Comparison of ENCODE assay signal across 14 cellular contexts in the genomic region with DNA sequence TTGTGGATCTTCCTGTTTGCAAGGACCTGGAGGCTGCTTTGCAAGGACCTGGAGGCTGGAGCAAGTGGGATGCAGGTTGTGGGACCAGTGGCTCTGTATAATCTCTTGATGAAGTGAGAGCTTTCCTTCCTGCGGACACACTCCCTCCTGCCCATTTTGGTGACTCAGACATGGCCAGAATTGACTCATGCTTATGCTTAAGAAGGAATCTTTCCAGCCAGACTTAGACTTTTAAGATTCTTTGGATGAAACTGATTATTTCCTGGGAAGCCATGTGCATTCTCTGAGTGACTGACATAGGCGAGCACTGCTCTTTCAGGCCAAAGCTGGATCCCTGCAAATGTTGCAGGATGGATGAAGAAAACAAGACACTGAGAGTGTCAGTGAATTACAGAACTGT.
DNase-seq lines count a peak whose midpoint lies in the region; ATAC-seq, FAIRE-seq and TF ChIP-seq lines count a peak whose summit lies in the region.
"Had no signal": no experiment of that assay in that cellular context is flagged by ENCODE, and none has a peak within 500 bp of the region (broad histone marks: within the 10 kb centered on the region; RNA-seq: fewer than 3 reads in every experiment).

No MANE protein-coding gene starts in this region.

- ATAC-seq in PC-3 (peak; percentile 72), GM19328 (IDR thresholded peaks at IDR 0.05; ENCODE audit: unreplicated experiment) (no peak), GM21515 (IDR thresholded peaks at IDR 0.05; ENCODE audit: unreplicated experiment) (no peak)
- ATAC-seq: gastroesophageal sphincter, lower lobe of right lung, WTC11 had no signal

- H4K20me1 ChIP-seq in PC-3 (ENCODE audit: low read length): no peaks in the 10 kb centered on the region
- H4K20me1 ChIP-seq in endothelial cell of umbilical vein (replicated peaks; ENCODE audit: control insufficient read depth, extremely low read depth, insufficient read depth, low read length): no peaks in the 10 kb centered on the region

- no TSS peak for BruUV-seq in PC-3 (replicated peaks; lab: Mats Ljungman, UMichigan)
- BruUV-seq in endothelial cell of umbilical vein (replicated peaks; lab: Mats Ljungman, UMichigan): no TSS peak

- H3K9ac ChIP-seq in PC-3 (ENCODE audit: low read length): peak overlapping the region; percentile 24; the same call in 1 of the 2 replicates
- no peak overlapping the region for H3K9ac ChIP-seq in endothelial cell of umbilical vein (replicated peaks; ENCODE audit: extremely low read depth, insufficient read depth, low read length)

- TF ChIP-seq CTCF in PC-3 (conservative IDR thresholded peaks at IDR 0.05; ENCODE audit: low read depth, low read length) (no peak), endothelial cell of umbilical vein (IDR thresholded peaks at IDR 0.05; ENCODE audit: extremely low read depth in 1 of 2, insufficient read depth in 1 of 2, low read depth in 1 of 2, low read length in 2 of 2) (no peak)

- H2AFZ ChIP-seq in PC-3 (ENCODE audit: low read length): no peak overlapping the region
- H2AFZ ChIP-seq in endothelial cell of umbilical vein (ENCODE audit: low read depth, low read length): no peak overlapping the region

- FAIRE-seq in endothelial cell of umbilical vein (lab: Jason Lieb, UNC): peak; percentile 96

- no peaks in the 10 kb centered on the region for H3K9me1 ChIP-seq in endothelial cell of umbilical vein (replicated peaks; ENCODE audit: control insufficient read depth, extremely low read depth, insufficient read depth, low read length)

- POLR2A ChIA-PET in PC-3 (lab: Charles Lee; ENCODE audit: unreplicated experiment) (no interaction called here), endothelial cell of umbilical vein (lab: Charles Lee) (no interaction called here)

- no peaks in the 10 kb centered on the region for H3K27me3 ChIP-seq in PC-3 (ENCODE audit: low read length)
- no peaks in the 10 kb centered on the region for H3K27me3 ChIP-seq in endothelial cell of umbilical vein (ENCODE audit: control insufficient read depth in 2 of 2, insufficient read depth in 2 of 2, low read length in 2 of 2)
- H3K27me3 ChIP-seq: gastroesophageal sphincter, ovary had no signal

- dilution Hi-C loops in endothelial cell of umbilical vein (cut with MboI; ENCODE audit: extremely low pct_ligation_motif_present, low sequenced_read_pairs): no loop called here

- no peaks in the 10 kb centered on the region for H3F3A ChIP-seq in PC-3 (ENCODE audit: low read length, unreplicated experiment)

- H3K27ac ChIP-seq in PC-3 (ENCODE audit: low read length): peak overlapping the region; percentile 86
- H3K27ac ChIP-seq in endothelial cell of umbilical vein (ENCODE audit: insufficient read depth, low read depth, low read length): peak overlapping the region; percentile 34
- H3K27ac ChIP-seq: gastroesophageal sphincter, lower lobe of right lung, ovary had no signal

- DNase-seq in AG20443 (ENCODE audit: low spot score): peak; percentile 84
- peak; percentile 90 for DNase-seq in PC-3
- peak; percentile 74 for DNase-seq in endothelial cell of umbilical vein (ENCODE audit: low read depth, low spot score)
- peak; percentile 76 for DNase-seq in non-pigmented ciliary epithelial cell (ENCODE audit: low read depth)
- no peak for DNase-seq in inferior parietal cortex (ENCODE audit: extremely low spot score)
- DNase-seq in stimulated activated CD4-positive, alpha-beta T cell treated with anti-CD3 and anti-CD28 coated beads, Interleukin-1b, Interleukin-23, amount 100 ng/mL, for 48 hours: no peak
- DNase-seq: CD4-positive, alpha-beta memory T cell; lower lobe of right lung; NCI-H446 treated with DMSO at 0.1 percent for 48 hours; ovary had no signal

- H3K9me2 ChIP-seq in PC-3 (replicated peaks; ENCODE audit: low read length): no peaks in the 10 kb centered on the region

- 0 out of 2 replicates have a peak, but pooled peaks cover 4% of the 10 kb centered on the region for H3K79me2 ChIP-seq in PC-3 (ENCODE audit: low read length)
- peaks cover 47% of the 10 kb centered on the region for H3K79me2 ChIP-seq in endothelial cell of umbilical vein (ENCODE audit: control insufficient read depth, insufficient read depth, low read length)

- no peak for TF ChIP-seq POLR2A in endothelial cell of umbilical vein (IDR thresholded peaks at IDR 0.05; ENCODE audit: low read depth, low read length)

- intact Hi-C loops in PC-3 (cut with micrococcal nuclease) (loop anchor here (5.0 kb wide), 5 partner anchors 61 to 234 kb away; a partner anchor contains a TSS), endothelial cell of umbilical vein (cut with micrococcal nuclease) (loop anchor here (2.0 kb wide), 1 partner anchor 76 kb away; a partner anchor contains a TSS)

- H3K4me3 ChIP-seq in PC-3 (ENCODE audit: low read length): no peak overlapping the region
- H3K4me3 ChIP-seq in endothelial cell of umbilical vein (replicated peaks in 1 of 3; ENCODE audit: insufficient read depth in 1 of 3, low read depth in 1 of 3, low read length in 3 of 3): no peak overlapping the region
- H3K4me3 ChIP-seq: gastroesophageal sphincter, lower lobe of right lung, ovary had no signal

- H3K36me3 ChIP-seq in PC-3 (ENCODE audit: low read depth, low read length): no peaks in the 10 kb centered on the region
- no peaks in the 10 kb centered on the region for H3K36me3 ChIP-seq in endothelial cell of umbilical vein (ENCODE audit: control insufficient read depth in 2 of 2, extremely low read depth in 1 of 2, insufficient read depth in 2 of 2, low read length in 2 of 2)
- H3K36me3 ChIP-seq: gastroesophageal sphincter, lower lobe of right lung, ovary had no signal

- CTCF ChIA-PET in PC-3 (lab: Charles Lee) (interaction anchor here (0.6 kb wide), 1 partner anchor 77 kb away, joined by 3 read pairs; a partner anchor contains a TSS), endothelial cell of umbilical vein (lab: Charles Lee) (interaction anchor here (0.9 to 1.8 kb wide), 6 partner anchors 9 to 239 kb away, joined by 3 to 6 read pairs (median 4); no protein-coding TSS in a partner anchor)

- H3K9me3 ChIP-seq in PC-3 (ENCODE audit: low read length) (no peaks in the 10 kb centered on the region), endothelial cell of umbilical vein (replicated peaks; ENCODE audit: control insufficient read depth, insufficient read depth, low read length) (no peaks in the 10 kb centered on the region)
- H3K9me3 ChIP-seq: gastroesophageal sphincter, lower lobe of right lung had no signal

- H3K4me2 ChIP-seq in PC-3 (ENCODE audit: low read length): peak overlapping the region; percentile 44
- peak overlapping the region; percentile 7 for H3K4me2 ChIP-seq in endothelial cell of umbilical vein (ENCODE audit: insufficient read depth, low read length)

- H3K4me1 ChIP-seq in PC-3 (ENCODE audit: insufficient read depth, low read length) (peaks cover 53% of the 10 kb centered on the region), endothelial cell of umbilical vein (ENCODE audit: control insufficient read depth, extremely low read depth, insufficient read depth, low read length) (peaks cover 30% of the 10 kb centered on the region)
- H3K4me1 ChIP-seq: gastroesophageal sphincter, lower lobe of right lung had no signal

TF ChIP-seq in endothelial cell of umbilical vein, 7 proteins besides CTCF, POLR2A, EP300 and RAD21:
- peak; percentile 98 for TF ChIP-seq FOS (IDR thresholded peaks at IDR 0.05; ENCODE audit: borderline replicate concordance, insufficient read depth, low read length)
- no peak for TF ChIP-seq MYC (IDR thresholded peaks at IDR 0.05; ENCODE audit: low read depth, low read length)
- peak; percentile 48 for TF ChIP-seq GATA2 (IDR thresholded peaks at IDR 0.05; ENCODE audit: insufficient read depth, insufficient read length, low read depth, low read length)
- TF ChIP-seq POLR2AphosphoS5 (IDR thresholded peaks at IDR 0.05; ENCODE audit: insufficient read depth, low read depth, low read length): peak; percentile 48
- no peak for TF ChIP-seq EZH2 (IDR thresholded peaks at IDR 0.05; ENCODE audit: borderline replicate concordance, low read depth, low read length, severe bottlenecking)
- TF ChIP-seq, protein P1, sequence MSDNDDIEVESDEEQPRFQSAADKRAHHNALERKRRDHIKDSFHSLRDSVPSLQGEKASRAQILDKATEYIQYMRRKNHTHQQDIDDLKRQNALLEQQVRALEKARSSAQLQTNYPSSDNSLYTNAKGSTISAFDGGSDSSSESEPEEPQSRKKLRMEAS (IDR thresholded peaks at IDR 0.05; ENCODE audit: insufficient read depth, insufficient read length): no peak
- peak; percentile 44 for TF ChIP-seq JUN (IDR thresholded peaks at IDR 0.05; ENCODE audit: borderline replicate concordance, insufficient read depth, insufficient read length, low read depth)

Comparison
In these comparisons a context has a peak if more than half of its experiments do, and no peak if none do; other contexts are left out.
1. DNase-seq: peak in AG20443 (single experiment), PC-3 (single experiment), endothelial cell of umbilical vein (single experiment) and non-pigmented ciliary epithelial cell (single experiment); none in inferior parietal cortex (single experiment) and stimulated activated CD4-positive, alpha-beta T cell treated with anti-CD3 and anti-CD28 coated beads, Interleukin-1b, Interleukin-23, amount 100 ng/mL, for 48 hours (single experiment).